21 cellular contexts compared by ENCODE assay signal in genomic region chr15:56383011-56383410, GRCh38. TPM values are rescaled to one million over a fixed set of nuclear protein-coding genes. Genes with fewer than 3 reads are reported as not detected.
DNase-seq lines count a peak whose midpoint lies in the region; FAIRE-seq and TF ChIP-seq lines count a peak whose summit lies in the region.
"Had no signal": no experiment of that assay in that cellular context is flagged by ENCODE, and none has a peak within 500 bp of the region (broad histone marks: within the 10 kb centered on the region; RNA-seq: fewer than 3 reads in every experiment).

No MANE protein-coding gene starts in this region.

- no peaks in the 10 kb centered on the region for H4K20me1 ChIP-seq in keratinocyte (ENCODE audit: control insufficient read depth, extremely low read depth, insufficient read depth, low read length)

- H3K79me2 ChIP-seq in keratinocyte (ENCODE audit: control insufficient read depth, insufficient read depth, low read length) = no peaks in the 10 kb centered on the region

- H2AFZ ChIP-seq in keratinocyte (ENCODE audit: control insufficient read depth, low read length) = no peak overlapping the region
- H2AFZ ChIP-seq: PC-9 had no signal

- H3K4me3 ChIP-seq in bronchial epithelial cell (ENCODE audit: low read depth, low read length) = no peak overlapping the region
- no peak overlapping the region for H3K4me3 ChIP-seq in keratinocyte (ENCODE audit: control insufficient read depth in 2 of 3, extremely low read depth in 1 of 3, insufficient read depth in 2 of 3, low read depth in 1 of 3, low read length in 3 of 3)
- H3K4me3 ChIP-seq: PC-9 had no signal

- no peak overlapping the region for H3K4me2 ChIP-seq in keratinocyte (ENCODE audit: control insufficient read depth, extremely low read depth, insufficient read depth, low read depth, low read length)
- H3K4me2 ChIP-seq: PC-9 had no signal

- dilution Hi-C loops in keratinocyte (cut with MboI; ENCODE audit: extremely low pct_ligation_motif_present, low sequenced_read_pairs) = no loop called here

- no peak for TF ChIP-seq CTCF in bronchial epithelial cell (IDR thresholded peaks at IDR 0.05; ENCODE audit: insufficient read depth, low read length, severe bottlenecking)
- no peak for TF ChIP-seq CTCF in keratinocyte (optimal IDR thresholded peaks at IDR 0.05 in 1 of 3, IDR thresholded peaks at IDR 0.05 in 1 of 3, conservative IDR thresholded peaks at IDR 0.05 in 1 of 3; ENCODE audit: extremely low read depth in 1 of 3, insufficient read depth in 2 of 3, low read length in 3 of 3)

- FAIRE-seq in bronchial epithelial cell (lab: Jason Lieb, UNC) (no peak), keratinocyte (lab: Jason Lieb, UNC) (peak; percentile 49)
- FAIRE-seq: H1, HepG2 had no signal

- no peaks in the 10 kb centered on the region for H3K4me1 ChIP-seq in keratinocyte (ENCODE audit: control insufficient read depth, extremely low read depth, insufficient read depth, low read length)

- H3K9me1 ChIP-seq in keratinocyte (ENCODE audit: control insufficient read depth, extremely low read depth, insufficient read depth, low read length) = no peaks in the 10 kb centered on the region

- H3K27me3 ChIP-seq in bronchial epithelial cell (ENCODE audit: control insufficient read depth, insufficient read depth, low read length) = no peaks in the 10 kb centered on the region
- H3K27me3 ChIP-seq in keratinocyte (ENCODE audit: control insufficient read depth, extremely low read depth, insufficient read depth, low read length) = no peaks in the 10 kb centered on the region

- H3K27ac ChIP-seq in keratinocyte (ENCODE audit: control insufficient read depth, insufficient read depth, low read length) = no peak overlapping the region
- H3K27ac ChIP-seq: PC-9 had no signal

- no peaks in the 10 kb centered on the region for H3K9me3 ChIP-seq in keratinocyte (ENCODE audit: control insufficient read depth, low read depth, low read length)
- H3K9me3 ChIP-seq: Caco-2 had no signal

- no peaks in the 10 kb centered on the region for H3K36me3 ChIP-seq in bronchial epithelial cell (ENCODE audit: control insufficient read depth, insufficient read depth, low read length)
- no peaks in the 10 kb centered on the region for H3K36me3 ChIP-seq in keratinocyte (ENCODE audit: control insufficient read depth in 2 of 2, extremely low read depth in 1 of 2, insufficient read depth in 2 of 2, low read length in 2 of 2)

- no peak overlapping the region for H3K9ac ChIP-seq in keratinocyte (ENCODE audit: control insufficient read depth, extremely low read depth, insufficient read depth, low read length)

- DNase-seq in ELR (ENCODE audit: low read depth) = peak; percentile 12
- DNase-seq in M059J (ENCODE audit: low read depth) = peak; percentile 30
- peak; percentile 38 for DNase-seq in bronchial epithelial cell (ENCODE audit: low read depth)
- DNase-seq in keratinocyte (ENCODE audit: low read depth, low spot score) = no peak
- DNase-seq in activated naive CD4-positive, alpha-beta T cell (lab: John Stamatoyannopoulos, UW) = no peak
- no peak for DNase-seq in iPS-NIHi11 (ENCODE audit: low spot score)
- no peak for DNase-seq in stimulated activated CD4-positive, alpha-beta T cell treated with anti-CD3 and anti-CD28 coated beads, Interleukin-4, amount 100 ng/mL, for 24 hours
- DNase-seq: AML-193; Caco-2; CD4-positive, CD25-positive, alpha-beta regulatory T cell; HFFc6; KG1; NCI-H1436; NCI-H2029; NCI-H2171; NCI-H446; NCI-H69; NK-92 treated with Interleukin-12 subunit alpha and Interleukin-12 subunit beta, amount 100 ng/mL, for 24 hours; PC-9 had no signal

RNA-seq across cellular contexts. Expression of gene TEX9, which starts 17.8 kb away (rescaled TPM):
- total RNA-seq in M059J (2014; rRNA removed; shearing (Covaris generic)) = 3.0 and 4.3 TPM in 2 replicates
- total RNA-seq in bronchial epithelial cell = 2.6 and 3.6 TPM in 2 replicates
- 1.9 to 3.4 TPM (median 2.6 TPM) in 3 replicates for polyA plus RNA-seq in keratinocyte
- polyA plus RNA-seq in keratinocyte (2011; ENCODE audit: low read depth) = 4.1 TPM
- polyA plus RNA-seq in keratinocyte (2011; cell fraction: cytosol; rRNA removed) = 1.6 and 4.1 TPM in 2 replicates
- 2.9 and 4.1 TPM in 2 replicates for polyA plus RNA-seq in keratinocyte (2011; cell fraction: nucleus; rRNA removed)
- polyA plus RNA-seq in keratinocyte (2012; ENCODE audit: low replicate concordance) = 1.2 and 2.3 TPM in 2 replicates
- polyA minus RNA-seq in keratinocyte = 1.1 to 4.5 TPM in 2 of 3 replicates, not detected in the other
- polyA minus RNA-seq in keratinocyte (2011; cell fraction: cytosol; rRNA and poly(A)+ RNA removed) = 2.1 TPM
- 3.8 and 9.0 TPM in 2 replicates for polyA minus RNA-seq in keratinocyte (2011; cell fraction: nucleus; rRNA and poly(A)+ RNA removed)

Comparison
In these comparisons a context has a peak if more than half of its experiments do, and no peak if none do; other contexts are left out.
1. DNase-seq: peak in ELR (single experiment), M059J (single experiment) and bronchial epithelial cell (single experiment); none in keratinocyte (single experiment), activated naive CD4-positive, alpha-beta T cell (0 of 4), iPS-NIHi11 (single experiment) and stimulated activated CD4-positive, alpha-beta T cell treated with anti-CD3 and anti-CD28 coated beads, Interleukin-4, amount 100 ng/mL, for 24 hours (single experiment).